In genomic region chr2:5206742-5207141, GRCh38 we compare ENCODE assay signal across 3 cellular contexts.
DNase-seq lines count a peak whose midpoint lies in the region; ATAC-seq, FAIRE-seq and TF ChIP-seq lines count a peak whose summit lies in the region.
"Not testable (repeated sequence)": the region's sequence is repeated elsewhere in the genome, so short reads cannot be mapped to it uniquely, and the experiment has no call there.

No MANE protein-coding gene starts in this region.

- POLR2A ChIA-PET in WTC11 (lab: Charles Lee): not testable (repeated sequence)

- CTCF ChIA-PET in WTC11 (lab: Charles Lee): not testable (repeated sequence)

- H3K27me3 Mint-ChIP-seq in WTC11 (ENCODE audit: low read depth): not testable (repeated sequence)

- FAIRE-seq in A204.1 (lab: Jason Lieb, UNC) (peak; percentile 32), frontal cortex (lab: Jason Lieb, UNC) (peak; percentile 64)

- DNase-seq in WTC11 (ENCODE audit: low spot score); frontal cortex (ENCODE audit: low spot score in 2 of 2): not testable (repeated sequence)

- not testable (repeated sequence) for H3K27ac Mint-ChIP-seq in WTC11

- not testable (repeated sequence) for ATAC-seq in WTC11

- H3K4me3 Mint-ChIP-seq in WTC11: not testable (repeated sequence)

- peaks cover 77% of the 10 kb centered on the region for H3K9me3 Mint-ChIP-seq in WTC11

- not testable (repeated sequence) for TF ChIP-seq CTCF in WTC11 (IDR thresholded peaks at IDR 0.05)

- peaks cover 65% of the 10 kb centered on the region for H3K36me3 Mint-ChIP-seq in WTC11

- not testable (repeated sequence) for H3K4me1 Mint-ChIP-seq in WTC11

TF ChIP-seq in WTC11, 78 proteins besides CTCF, POLR2A, EP300 and RAD21:
- TF ChIP-seq HMGA2 (CRISPR knock-in tag; IDR thresholded peaks at IDR 0.05): peak; percentile 91
